In genomic region chr2:230582851-230583283, GRCh38 we compare ENCODE assay signal across 10 cellular contexts.
A peak's percentile ranks its signal among the peaks of the same experiment; 100 is the strongest.
DNase-seq lines count a peak whose midpoint lies in the region; ATAC-seq and TF ChIP-seq lines count a peak whose summit lies in the region.
"Had no signal": no experiment of that assay in that cellular context is flagged by ENCODE, and none has a peak within 500 bp of the region (broad histone marks: within the 10 kb centered on the region; RNA-seq: fewer than 3 reads in every experiment).

No MANE protein-coding gene starts in this region.

- H3K4me3 ChIP-seq in astrocyte of the spinal cord (ENCODE audit: low read depth, low read length) (no peak overlapping the region), prostate gland (no peak overlapping the region), adrenal gland (no peak overlapping the region)
- H3K4me3 ChIP-seq: lung, SK-N-MC had no signal

- no peaks in the 10 kb centered on the region for H3K4me1 ChIP-seq in prostate gland (replicated peaks)
- H3K4me1 ChIP-seq in adrenal gland (replicated peaks in 1 of 2), result no peaks in the 10 kb centered on the region

- no peak overlapping the region for H3K27ac ChIP-seq in prostate gland
- no peak overlapping the region for H3K27ac ChIP-seq in adrenal gland
- H3K27ac ChIP-seq: SK-N-MC had no signal

- no peaks in the 10 kb centered on the region for H3K36me3 ChIP-seq in prostate gland
- H3K36me3 ChIP-seq in adrenal gland (replicated peaks in 1 of 2), result no peaks in the 10 kb centered on the region

- DNase-seq in ELR (ENCODE audit: low read depth) (peak; percentile 91), astrocyte of the spinal cord (ENCODE audit: low read depth, low spot score) (peak; percentile 64), prostate gland (ENCODE audit: low spot score) (no peak), adrenal gland (no peak), nucleus accumbens (lab: John Stamatoyannopoulos, UW) (no peak), DMS153 treated with DMSO at 0.1 percent for 48 hours (lab: John Stamatoyannopoulos, UW; ENCODE audit: unreplicated experiment) (no peak)

- H3K27me3 ChIP-seq in prostate gland (replicated peaks; ENCODE audit: insufficient read depth), result no peaks in the 10 kb centered on the region
- no peaks in the 10 kb centered on the region for H3K27me3 ChIP-seq in adrenal gland

- TF ChIP-seq CTCF in astrocyte of the spinal cord (IDR thresholded peaks at IDR 0.05; ENCODE audit: low read depth, low read length), result no peak
- TF ChIP-seq CTCF in prostate gland (IDR thresholded peaks at IDR 0.05), result no peak
- TF ChIP-seq CTCF in adrenal gland (IDR thresholded peaks at IDR 0.05), result no peak

- WGBS in prostate gland, result 79% methylated on average over 5 of the region's 5 CpGs
- WGBS in adrenal gland, 4 donors, result 60 to 71% (median 64%) methylated on average over 5 of the region's 5 CpGs

- ATAC-seq in GM19395 (IDR thresholded peaks at IDR 0.05; ENCODE audit: unreplicated experiment) (peak; percentile 67), HG03432 (IDR thresholded peaks at IDR 0.05; ENCODE audit: unreplicated experiment) (peak; percentile 75)

- TF ChIP-seq POLR2A in prostate gland (IDR thresholded peaks at IDR 0.05) (no peak), adrenal gland (IDR thresholded peaks at IDR 0.05) (no peak)

- intact Hi-C loops in prostate gland (cut with DNase I) (no loop called here), adrenal gland (cut with DNase I) (no loop called here)

- H3K9me3 ChIP-seq in prostate gland (no peaks in the 10 kb centered on the region), adrenal gland (replicated peaks in 1 of 3) (no peaks in the 10 kb centered on the region)

- in situ Hi-C loops in astrocyte of the spinal cord (cut with HindIII; ENCODE audit: low sequenced_read_pairs), result no loop called here

Comparison
In these comparisons a context has a peak if more than half of its experiments do, and no peak if none do; other contexts are left out.
1. DNase-seq: peak in ELR (single experiment) and astrocyte of the spinal cord (single experiment); none in prostate gland (single experiment), adrenal gland (0 of 7), nucleus accumbens (0 of 56) and DMS153 treated with DMSO at 0.1 percent for 48 hours (single experiment).